ENCODE assay signal across 1 cellular context in the genomic region with DNA sequence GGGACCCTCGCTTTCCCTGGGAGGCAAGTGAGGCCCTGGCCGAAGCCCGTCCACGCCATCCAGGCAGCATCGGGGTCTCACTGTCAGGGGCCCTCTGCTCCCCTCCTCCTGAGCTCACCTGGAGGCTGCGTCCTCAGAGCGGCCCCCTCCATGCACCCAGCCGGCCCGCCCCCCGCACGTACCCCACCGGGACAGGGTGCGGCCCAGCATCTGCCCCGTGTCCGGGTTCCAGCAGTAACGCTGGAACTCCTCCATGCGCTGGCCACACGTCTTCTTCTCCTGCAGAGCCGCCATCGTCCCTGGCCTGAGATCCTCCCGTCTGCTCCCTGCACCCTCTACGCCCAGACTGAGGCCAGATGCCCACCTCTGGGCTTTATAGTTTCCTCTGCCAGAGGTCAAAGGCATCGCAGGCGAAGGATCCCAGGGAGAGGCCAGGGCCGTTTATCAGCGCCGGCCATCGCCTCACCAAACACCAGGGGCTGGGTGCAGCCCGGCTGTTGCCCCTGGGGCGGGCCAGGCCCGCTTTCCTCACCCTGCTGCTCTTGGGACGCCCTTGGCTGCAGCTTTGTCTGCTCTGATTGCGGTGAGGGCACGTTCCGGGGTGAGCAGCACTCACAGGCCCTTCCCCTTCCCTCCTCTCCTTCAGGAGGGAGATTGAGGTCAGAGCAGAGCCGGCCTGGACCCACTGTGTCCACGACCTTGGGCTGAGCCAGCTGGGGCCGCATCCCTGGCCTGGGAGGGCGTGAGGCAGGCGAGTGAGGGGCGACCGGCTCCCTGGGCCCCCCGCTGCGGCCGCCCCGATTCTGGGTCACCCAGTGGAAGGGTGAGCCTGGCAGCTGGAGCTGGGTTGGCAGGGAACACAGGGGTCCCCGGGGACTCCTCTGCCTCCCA.
TF ChIP-seq lines count a peak whose summit lies in the region.

A gene (minus strand): TSS at position 348 of the 891 bp plus-strand sequence. CDS start 54 bp downstream, at position 294.

TF ChIP-seq in HepG2, 621 proteins besides CTCF, POLR2A, EP300 and RAD21:
- TF ChIP-seq ZNF766 (CRISPR knock-in tag; IDR thresholded peaks at IDR 0.05; ENCODE audit: borderline replicate concordance) (no peak), NR2F2 (IDR thresholded peaks at IDR 0.05; ENCODE audit: borderline replicate concordance, low read depth) (no peak), SP140L (CRISPR knock-in tag; IDR thresholded peaks at IDR 0.05; ENCODE audit: borderline replicate concordance) (no peak), SP4 (CRISPR knock-in tag; IDR thresholded peaks at IDR 0.05) (no peak), ZFY (CRISPR knock-in tag; IDR thresholded peaks at IDR 0.05) (no peak), RBAK (CRISPR knock-in tag; IDR thresholded peaks at IDR 0.05) (no peak), KAT2B (IDR thresholded peaks at IDR 0.05; ENCODE audit: borderline replicate concordance, low read depth, low read length) (no peak), ZNF550 (CRISPR knock-in tag; IDR thresholded peaks at IDR 0.05; ENCODE audit: borderline replicate concordance) (no peak), MTA1 (CRISPR knock-in tag; IDR thresholded peaks at IDR 0.05; ENCODE audit: borderline replicate concordance) (no peak), TMF1 (CRISPR knock-in tag; IDR thresholded peaks at IDR 0.05; ENCODE audit: low read depth) (no peak), ZNF616 (CRISPR knock-in tag; IDR thresholded peaks at IDR 0.05; ENCODE audit: low read depth) (no peak), HIVEP1 (CRISPR knock-in tag; IDR thresholded peaks at IDR 0.05) (no peak), ZNF225 (CRISPR knock-in tag; IDR thresholded peaks at IDR 0.05) (no peak)
- TF ChIP-seq, protein P1, sequence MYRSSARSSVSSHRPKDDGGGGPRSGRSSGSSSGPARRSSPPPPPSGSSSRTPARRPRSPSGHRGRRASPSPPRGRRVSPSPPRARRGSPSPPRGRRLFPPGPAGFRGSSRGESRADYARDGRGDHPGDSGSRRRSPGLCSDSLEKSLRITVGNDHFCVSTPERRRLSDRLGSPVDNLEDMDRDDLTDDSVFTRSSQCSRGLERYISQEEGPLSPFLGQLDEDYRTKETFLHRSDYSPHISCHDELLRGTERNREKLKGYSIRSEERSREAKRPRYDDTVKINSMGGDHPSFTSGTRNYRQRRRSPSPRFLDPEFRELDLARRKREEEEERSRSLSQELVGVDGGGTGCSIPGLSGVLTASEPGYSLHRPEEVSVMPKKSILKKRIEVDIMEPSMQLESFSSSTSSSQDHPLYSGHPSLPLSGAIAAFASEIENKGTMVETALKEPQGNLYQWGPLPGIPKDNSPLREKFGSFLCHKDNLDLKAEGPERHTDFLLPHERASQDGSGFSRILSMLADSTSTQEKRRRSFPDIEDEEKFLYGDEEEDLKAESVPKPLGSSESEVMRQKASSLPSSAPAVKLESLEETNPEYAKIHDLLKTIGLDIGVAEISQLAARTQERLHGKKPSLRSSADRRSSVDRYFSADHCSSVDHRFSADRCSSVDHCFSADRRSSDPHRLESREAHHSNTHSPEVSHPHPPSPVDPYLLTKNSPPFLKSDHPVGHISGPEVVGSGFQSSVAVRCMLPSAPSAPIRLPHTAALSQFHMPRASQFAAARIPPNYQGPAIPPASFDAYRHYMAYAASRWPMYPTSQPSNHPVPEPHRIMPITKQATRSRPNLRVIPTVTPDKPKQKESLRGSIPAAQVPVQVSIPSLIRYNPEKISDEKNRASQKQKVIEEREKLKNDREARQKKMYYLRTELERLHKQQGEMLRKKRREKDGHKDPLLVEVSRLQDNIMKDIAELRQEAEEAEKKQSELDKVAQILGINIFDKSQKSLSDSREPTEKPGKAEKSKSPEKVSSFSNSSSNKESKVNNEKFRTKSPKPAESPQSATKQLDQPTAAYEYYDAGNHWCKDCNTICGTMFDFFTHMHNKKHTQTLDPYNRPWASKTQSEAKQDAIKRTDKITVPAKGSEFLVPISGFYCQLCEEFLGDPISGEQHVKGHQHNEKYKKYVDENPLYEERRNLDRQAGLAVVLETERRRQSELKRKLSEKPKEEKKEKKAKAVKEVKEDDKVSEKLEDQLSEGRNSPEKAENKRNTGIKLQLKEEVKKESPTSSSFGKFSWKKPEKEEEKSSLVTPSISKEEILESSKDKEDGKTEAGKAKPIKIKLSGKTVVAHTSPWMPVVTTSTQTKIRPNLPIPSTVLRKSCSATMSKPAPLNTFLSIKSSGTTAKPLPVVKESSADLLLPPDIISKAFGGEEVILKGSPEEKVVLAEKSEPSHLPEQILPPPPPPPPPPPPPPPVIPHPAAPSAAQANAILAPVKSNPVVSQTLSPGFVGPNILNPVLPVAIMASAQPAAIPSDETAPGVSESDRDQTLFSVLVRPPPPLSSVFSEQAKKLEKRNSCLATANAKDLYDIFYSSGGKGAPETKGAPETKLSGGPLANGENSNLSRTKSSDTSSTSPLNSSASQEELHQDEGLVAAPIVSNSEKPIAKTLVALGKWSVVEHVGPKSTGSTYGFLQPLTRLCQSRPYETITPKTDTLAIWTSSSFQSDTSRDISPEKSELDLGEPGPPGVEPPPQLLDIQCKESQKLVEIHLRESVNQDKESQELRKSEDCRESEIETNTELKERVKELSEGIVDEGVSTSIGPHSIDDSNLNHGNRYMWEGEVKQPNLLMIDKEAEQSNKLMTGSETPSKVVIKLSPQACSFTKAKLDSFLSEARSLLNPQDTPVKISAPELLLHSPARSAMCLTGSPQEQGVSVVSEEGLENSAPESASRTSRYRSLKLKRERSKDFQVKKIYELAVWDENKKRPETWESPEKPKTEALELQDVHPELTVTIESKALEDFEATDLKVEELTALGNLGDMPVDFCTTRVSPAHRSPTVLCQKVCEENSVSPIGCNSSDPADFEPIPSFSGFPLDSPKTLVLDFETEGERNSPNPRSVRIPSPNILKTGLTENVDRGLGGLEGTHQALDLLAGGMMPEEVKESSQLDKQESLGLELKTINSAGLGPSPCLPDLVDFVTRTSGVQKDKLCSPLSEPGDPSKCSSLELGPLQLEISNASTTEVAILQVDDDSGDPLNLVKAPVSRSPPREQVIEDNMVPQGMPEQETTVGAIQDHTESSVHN (CRISPR knock-in tag; IDR thresholded peaks at IDR 0.05): no peak
- TF ChIP-seq, protein P2, sequence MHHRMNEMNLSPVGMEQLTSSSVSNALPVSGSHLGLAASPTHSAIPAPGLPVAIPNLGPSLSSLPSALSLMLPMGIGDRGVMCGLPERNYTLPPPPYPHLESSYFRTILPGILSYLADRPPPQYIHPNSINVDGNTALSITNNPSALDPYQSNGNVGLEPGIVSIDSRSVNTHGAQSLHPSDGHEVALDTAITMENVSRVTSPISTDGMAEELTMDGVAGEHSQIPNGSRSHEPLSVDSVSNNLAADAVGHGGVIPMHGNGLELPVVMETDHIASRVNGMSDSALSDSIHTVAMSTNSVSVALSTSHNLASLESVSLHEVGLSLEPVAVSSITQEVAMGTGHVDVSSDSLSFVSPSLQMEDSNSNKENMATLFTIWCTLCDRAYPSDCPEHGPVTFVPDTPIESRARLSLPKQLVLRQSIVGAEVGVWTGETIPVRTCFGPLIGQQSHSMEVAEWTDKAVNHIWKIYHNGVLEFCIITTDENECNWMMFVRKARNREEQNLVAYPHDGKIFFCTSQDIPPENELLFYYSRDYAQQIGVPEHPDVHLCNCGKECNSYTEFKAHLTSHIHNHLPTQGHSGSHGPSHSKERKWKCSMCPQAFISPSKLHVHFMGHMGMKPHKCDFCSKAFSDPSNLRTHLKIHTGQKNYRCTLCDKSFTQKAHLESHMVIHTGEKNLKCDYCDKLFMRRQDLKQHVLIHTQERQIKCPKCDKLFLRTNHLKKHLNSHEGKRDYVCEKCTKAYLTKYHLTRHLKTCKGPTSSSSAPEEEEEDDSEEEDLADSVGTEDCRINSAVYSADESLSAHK (CRISPR knock-in tag; IDR thresholded peaks at IDR 0.05; ENCODE audit: borderline replicate concordance): no peak
- TF ChIP-seq, protein P3, sequence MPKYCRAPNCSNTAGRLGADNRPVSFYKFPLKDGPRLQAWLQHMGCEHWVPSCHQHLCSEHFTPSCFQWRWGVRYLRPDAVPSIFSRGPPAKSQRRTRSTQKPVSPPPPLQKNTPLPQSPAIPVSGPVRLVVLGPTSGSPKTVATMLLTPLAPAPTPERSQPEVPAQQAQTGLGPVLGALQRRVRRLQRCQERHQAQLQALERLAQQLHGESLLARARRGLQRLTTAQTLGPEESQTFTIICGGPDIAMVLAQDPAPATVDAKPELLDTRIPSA (CRISPR knock-in tag; IDR thresholded peaks at IDR 0.05; ENCODE audit: borderline replicate concordance): no peak
- TF ChIP-seq, protein P4, sequence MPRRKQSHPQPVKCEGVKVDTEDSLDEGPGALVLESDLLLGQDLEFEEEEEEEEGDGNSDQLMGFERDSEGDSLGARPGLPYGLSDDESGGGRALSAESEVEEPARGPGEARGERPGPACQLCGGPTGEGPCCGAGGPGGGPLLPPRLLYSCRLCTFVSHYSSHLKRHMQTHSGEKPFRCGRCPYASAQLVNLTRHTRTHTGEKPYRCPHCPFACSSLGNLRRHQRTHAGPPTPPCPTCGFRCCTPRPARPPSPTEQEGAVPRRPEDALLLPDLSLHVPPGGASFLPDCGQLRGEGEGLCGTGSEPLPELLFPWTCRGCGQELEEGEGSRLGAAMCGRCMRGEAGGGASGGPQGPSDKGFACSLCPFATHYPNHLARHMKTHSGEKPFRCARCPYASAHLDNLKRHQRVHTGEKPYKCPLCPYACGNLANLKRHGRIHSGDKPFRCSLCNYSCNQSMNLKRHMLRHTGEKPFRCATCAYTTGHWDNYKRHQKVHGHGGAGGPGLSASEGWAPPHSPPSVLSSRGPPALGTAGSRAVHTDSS (CRISPR knock-in tag; conservative IDR thresholded peaks at IDR 0.05): no peak
